1 cellular context compared by ENCODE assay signal in the genomic region with DNA sequence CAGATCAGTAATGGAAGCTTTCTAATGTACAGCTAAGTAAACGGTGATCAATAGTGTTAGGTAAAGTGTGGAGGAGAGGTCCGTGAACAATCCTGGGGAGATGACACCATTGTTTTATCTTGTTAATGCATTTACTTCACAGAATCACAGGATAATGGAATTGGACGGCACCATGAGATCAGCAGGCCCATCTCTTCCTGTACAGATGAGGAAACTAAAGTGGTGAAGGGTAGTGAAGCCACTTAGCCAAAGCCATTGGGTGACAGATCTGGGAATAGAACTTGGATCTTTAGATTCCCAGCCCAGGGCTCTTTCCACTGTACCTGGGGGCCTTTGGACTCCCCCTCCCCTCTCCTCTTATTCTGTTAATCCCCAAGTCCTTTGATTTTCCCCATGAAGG.
TF ChIP-seq lines count a peak whose summit lies in the region.

No MANE protein-coding gene starts in this region.

TF ChIP-seq in IMR-90, 13 proteins besides CTCF, POLR2A, EP300 and RAD21:
- no peak for TF ChIP-seq CEBPB (IDR thresholded peaks at IDR 0.05; ENCODE audit: low read depth, low read length)
- TF ChIP-seq MAZ (IDR thresholded peaks at IDR 0.05; ENCODE audit: borderline replicate concordance, low read depth, low read length) = no peak
- TF ChIP-seq NFE2L2 (IDR thresholded peaks at IDR 0.05; ENCODE audit: low read depth, low read length) = no peak
- no peak for TF ChIP-seq MXI1 (IDR thresholded peaks at IDR 0.05; ENCODE audit: borderline replicate concordance, low read depth, low read length)
- TF ChIP-seq CHD1 (IDR thresholded peaks at IDR 0.05; ENCODE audit: low read depth, low read length) = no peak
- no peak for TF ChIP-seq MAFK (IDR thresholded peaks at IDR 0.05; ENCODE audit: low read depth, low read length)
- TF ChIP-seq, protein P1, sequence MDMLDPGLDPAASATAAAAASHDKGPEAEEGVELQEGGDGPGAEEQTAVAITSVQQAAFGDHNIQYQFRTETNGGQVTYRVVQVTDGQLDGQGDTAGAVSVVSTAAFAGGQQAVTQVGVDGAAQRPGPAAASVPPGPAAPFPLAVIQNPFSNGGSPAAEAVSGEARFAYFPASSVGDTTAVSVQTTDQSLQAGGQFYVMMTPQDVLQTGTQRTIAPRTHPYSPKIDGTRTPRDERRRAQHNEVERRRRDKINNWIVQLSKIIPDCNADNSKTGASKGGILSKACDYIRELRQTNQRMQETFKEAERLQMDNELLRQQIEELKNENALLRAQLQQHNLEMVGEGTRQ (IDR thresholded peaks at IDR 0.05; ENCODE audit: low read depth, low read length) = no peak
- TF ChIP-seq, protein P2, sequence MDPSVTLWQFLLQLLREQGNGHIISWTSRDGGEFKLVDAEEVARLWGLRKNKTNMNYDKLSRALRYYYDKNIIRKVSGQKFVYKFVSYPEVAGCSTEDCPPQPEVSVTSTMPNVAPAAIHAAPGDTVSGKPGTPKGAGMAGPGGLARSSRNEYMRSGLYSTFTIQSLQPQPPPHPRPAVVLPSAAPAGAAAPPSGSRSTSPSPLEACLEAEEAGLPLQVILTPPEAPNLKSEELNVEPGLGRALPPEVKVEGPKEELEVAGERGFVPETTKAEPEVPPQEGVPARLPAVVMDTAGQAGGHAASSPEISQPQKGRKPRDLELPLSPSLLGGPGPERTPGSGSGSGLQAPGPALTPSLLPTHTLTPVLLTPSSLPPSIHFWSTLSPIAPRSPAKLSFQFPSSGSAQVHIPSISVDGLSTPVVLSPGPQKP (IDR thresholded peaks at IDR 0.05; ENCODE audit: borderline replicate concordance, low read depth, low read length) = no peak
- TF ChIP-seq SMC3 (IDR thresholded peaks at IDR 0.05; ENCODE audit: low read depth, low read length) = no peak
- TF ChIP-seq RCOR1 (IDR thresholded peaks at IDR 0.05; ENCODE audit: insufficient replicate concordance, low read length) = no peak
- no peak for TF ChIP-seq BHLHE40 (IDR thresholded peaks at IDR 0.05; ENCODE audit: low read depth, low read length)
- no peak for TF ChIP-seq RFX5 (IDR thresholded peaks at IDR 0.05; ENCODE audit: low read depth, low read length)
- no peak for TF ChIP-seq FOS (IDR thresholded peaks at IDR 0.05; ENCODE audit: low read depth, low read length)
